Comparison of ENCODE assay signal across 8 cellular contexts in genomic region chr2:209368924-209369323, GRCh38. TPM values are rescaled to one million over a fixed set of nuclear protein-coding genes. Genes with fewer than 3 reads are reported as not detected.
DNase-seq lines count a peak whose midpoint lies in the region; ATAC-seq and TF ChIP-seq lines count a peak whose summit lies in the region.

No MANE protein-coding gene starts in this region.

- peak overlapping the region; percentile 4 for H2AFZ ChIP-seq in MM.1S (ENCODE audit: low read length)

- peaks cover 6% of the 10 kb centered on the region; the same call in 1 of the 2 replicates for H3K4me1 ChIP-seq in MM.1S (ENCODE audit: low read length)

- H3K27ac ChIP-seq in MM.1S (ENCODE audit: low read length), result peak overlapping the region; percentile 44; the same call in 1 of the 2 replicates

- H3K9me2 ChIP-seq in MM.1S (replicated peaks; ENCODE audit: insufficient read depth, low read length), result no peaks in the 10 kb centered on the region

- peak; percentile 9 for ATAC-seq in GM19468 (IDR thresholded peaks at IDR 0.05; ENCODE audit: extremely low read depth, unreplicated experiment)

- TF ChIP-seq CTCF in MM.1S (IDR thresholded peaks at IDR 0.05; ENCODE audit: low read length) (no peak), epithelial cell of esophagus (IDR thresholded peaks at IDR 0.05; ENCODE audit: insufficient read depth, low read depth, low read length, missing control alignments) (no peak)

- H3K4me3 ChIP-seq in MM.1S (ENCODE audit: low read length), result peak overlapping the region; percentile 2; the same call in 1 of the 2 replicates
- H3K4me3 ChIP-seq in epithelial cell of esophagus (ENCODE audit: low read length), result no peak overlapping the region
- no peak overlapping the region for H3K4me3 ChIP-seq in skeletal muscle cell (ENCODE audit: low read depth, low read length)

- no peaks in the 10 kb centered on the region for H3K79me2 ChIP-seq in MM.1S (ENCODE audit: low read length)

- peak overlapping the region; percentile 11; the same call in 1 of the 2 replicates for H3K9ac ChIP-seq in MM.1S (ENCODE audit: low read length)

- DNase-seq in A172 (ENCODE audit: low spot score) (peak; percentile 100), MM.1S (peak; percentile 91), epithelial cell of esophagus (ENCODE audit: low read depth) (peak; percentile 99), skeletal muscle cell (ENCODE audit: low read depth) (peak; percentile 71), ecto neural progenitor cell (ENCODE audit: low spot score) (no peak), GF-D8 (lab: John Stamatoyannopoulos, UW) (no peak), NCI-H1930 (lab: John Stamatoyannopoulos, UW) (no peak)

- H3K36me3 ChIP-seq in MM.1S (replicated peaks; ENCODE audit: insufficient read depth, low read length), result no peaks in the 10 kb centered on the region

- H3F3A ChIP-seq in MM.1S (ENCODE audit: insufficient read depth, low read length), result no peaks in the 10 kb centered on the region

- no peaks in the 10 kb centered on the region for H4K20me1 ChIP-seq in MM.1S (ENCODE audit: insufficient read depth, low read length)

- no peaks in the 10 kb centered on the region for H3K27me3 ChIP-seq in MM.1S (replicated peaks; ENCODE audit: insufficient read depth, low read length)

- no peaks in the 10 kb centered on the region; the same call in 1 of the 2 replicates for H3K9me3 ChIP-seq in MM.1S (replicated peaks; ENCODE audit: insufficient read depth, low read length)

- peak overlapping the region; percentile 41 for H3K4me2 ChIP-seq in MM.1S (ENCODE audit: low read depth, low read length)

RNA-seq across cellular contexts. Expression of gene MAP2, which starts 54.9 kb away (rescaled TPM):
- 2.1 and 4.3 TPM in 2 replicates for total RNA-seq in A172 (2014; rRNA removed; shearing (Covaris generic))

Comparison
In these comparisons a context has a peak if more than half of its experiments do, and no peak if none do; other contexts are left out.
1. DNase-seq: peak in A172 (single experiment), MM.1S (single experiment), epithelial cell of esophagus (single experiment) and skeletal muscle cell (single experiment); none in ecto neural progenitor cell (single experiment), GF-D8 (single experiment) and NCI-H1930 (0 of 2).